ENCODE assay signal across 8 cellular contexts in genomic region chr12:11998268-11998943, GRCh38.
A peak's percentile ranks its signal among the peaks of the same experiment; 100 is the strongest.
DNase-seq lines count a peak whose midpoint lies in the region; ATAC-seq lines count a peak whose summit lies in the region.
"Not testable (repeated sequence)": the region's sequence is repeated elsewhere in the genome, so short reads cannot be mapped to it uniquely, and the experiment has no call there.

No MANE protein-coding gene starts in this region.

- not testable (repeated sequence) for H3K27me3 ChIP-seq in CD4-positive, alpha-beta memory T cell (ENCODE audit: insufficient read depth, low read length)

- peak; percentile 73 to 83 (median 79) for DNase-seq in CD4-positive, alpha-beta memory T cell
- DNase-seq in NCI-H2029 (lab: John Stamatoyannopoulos, UW) (peak; percentile 78), T-helper 2 cell (peak in 4 of 5 experiments; percentile 13 to 88 (median 37))
- peak; percentile 39 for DNase-seq in activated CD4-positive, alpha-beta T cell treated with anti-CD3 and anti-CD28 coated beads, Interleukin-2, amount 50 U/mL, for 1 hour
- DNase-seq in activated T-helper 9 cell treated with anti-CD3 and anti-CD28 coated beads, Interleukin-2, amount 50 U/mL, for 16 hours (ENCODE audit: low read depth), result peak; percentile 15
- DNase-seq in activated naive CD8-positive, alpha-beta T cell treated with anti-CD3 and anti-CD28 coated beads, Interleukin-2, amount 10 ng/mL, durations not matched to agents 7 days and 5 days, result not testable (repeated sequence)
- DNase-seq in effector memory CD8-positive, alpha-beta T cell, result peak in 1 of 3 experiments; percentile 21
- peak; percentile 58 for DNase-seq in stimulated activated CD4-positive, alpha-beta T cell treated with anti-CD3 and anti-CD28 coated beads, Interleukin-1b, Interleukin-23, amount 100 ng/mL, for 48 hours

- H3K4me3 Mint-ChIP-seq in CD4-positive, alpha-beta memory T cell, result peak overlapping the region; percentile 6 to 71 (median 58)
- peak overlapping the region; percentile 25 for H3K4me3 Mint-ChIP-seq in activated naive CD8-positive, alpha-beta T cell treated with anti-CD3 and anti-CD28 coated beads, Interleukin-2, amount 10 ng/mL, durations not matched to agents 7 days and 5 days
- peak overlapping the region; percentile 34 to 60 for H3K4me3 Mint-ChIP-seq in effector memory CD8-positive, alpha-beta T cell

- not testable (repeated sequence) for H3K36me3 Mint-ChIP-seq in CD4-positive, alpha-beta memory T cell; activated naive CD8-positive, alpha-beta T cell treated with anti-CD3 and anti-CD28 coated beads, Interleukin-2, amount 10 ng/mL, durations not matched to agents 7 days and 5 days; effector memory CD8-positive, alpha-beta T cell (ENCODE audit: insufficient read depth)

- H3K9me3 ChIP-seq in CD4-positive, alpha-beta memory T cell (ENCODE audit: control insufficient read depth in 1 of 2, low read length in 2 of 2), result not testable (repeated sequence)

- H3K36me3 ChIP-seq in CD4-positive, alpha-beta memory T cell (ENCODE audit: insufficient read depth, low read length), result not testable (repeated sequence)

- H3K4me3 ChIP-seq in CD4-positive, alpha-beta memory T cell (ENCODE audit: low read length in 2 of 2), result peak overlapping the region in 1 of 2 donors; percentile 45

- not testable (repeated sequence) for H3K27ac ChIP-seq in CD4-positive, alpha-beta memory T cell (ENCODE audit: low read depth, low read length)

- not testable (repeated sequence) for H3K9me3 Mint-ChIP-seq in CD4-positive, alpha-beta memory T cell; activated naive CD8-positive, alpha-beta T cell treated with anti-CD3 and anti-CD28 coated beads, Interleukin-2, amount 10 ng/mL, durations not matched to agents 7 days and 5 days; effector memory CD8-positive, alpha-beta T cell

- H3K4me1 ChIP-seq in CD4-positive, alpha-beta memory T cell (ENCODE audit: insufficient read depth, low read length), result peaks cover 36% of the 10 kb centered on the region

- peak overlapping the region; percentile 86 to 96 (median 93) for H3K27ac Mint-ChIP-seq in CD4-positive, alpha-beta memory T cell
- H3K27ac Mint-ChIP-seq in activated naive CD8-positive, alpha-beta T cell treated with anti-CD3 and anti-CD28 coated beads, Interleukin-2, amount 10 ng/mL, durations not matched to agents 7 days and 5 days, result peak overlapping the region; percentile 69
- peak overlapping the region; percentile 38 to 84 for H3K27ac Mint-ChIP-seq in effector memory CD8-positive, alpha-beta T cell

- POLR2A ChIA-PET in CD4-positive, alpha-beta memory T cell (lab: Charles Lee; ENCODE audit: partially characterized antibody), result interaction anchor here (0.8 to 6.6 kb wide), 11 partner anchors 9 to 359 kb away, joined by 3 to 50 read pairs (median 5); partner anchors contain the start of genes BORCS5 and ETV6
- POLR2A ChIA-PET in activated naive CD8-positive, alpha-beta T cell treated with anti-CD3 and anti-CD28 coated beads, Interleukin-2, amount 10 ng/mL, durations not matched to agents 7 days and 5 days (lab: Charles Lee), result interaction anchor here (0.6 to 1.5 kb wide), 2 partner anchors 11 to 17 kb away, joined by 3 to 5 read pairs; no protein-coding TSS in a partner anchor

- H3K4me1 Mint-ChIP-seq in CD4-positive, alpha-beta memory T cell, result peaks cover 27 to 65% (median 37%) of the 10 kb centered on the region in 4 donors
- peaks cover 12% of the 10 kb centered on the region for H3K4me1 Mint-ChIP-seq in activated naive CD8-positive, alpha-beta T cell treated with anti-CD3 and anti-CD28 coated beads, Interleukin-2, amount 10 ng/mL, durations not matched to agents 7 days and 5 days
- peaks cover 14 to 26% of the 10 kb centered on the region in 2 donors for H3K4me1 Mint-ChIP-seq in effector memory CD8-positive, alpha-beta T cell (ENCODE audit: low read depth in 2 of 2)

- intact Hi-C loops in CD4-positive, alpha-beta memory T cell (cut with micrococcal nuclease), result loop anchor here (1.0 to 2.0 kb wide), 2 partner anchors 11 to 18 kb away; no protein-coding TSS in a partner anchor

- ATAC-seq in activated naive CD8-positive, alpha-beta T cell treated with anti-CD3 and anti-CD28 coated beads, Interleukin-2, amount 10 ng/mL, durations not matched to agents 7 days and 5 days (ENCODE audit: low read depth), result peak; percentile 63
- ATAC-seq in effector memory CD8-positive, alpha-beta T cell (replicated peaks), result peak; percentile 93

- CTCF ChIA-PET in CD4-positive, alpha-beta memory T cell (lab: Charles Lee; ENCODE audit: partially characterized antibody), result interaction anchor here (1.1 to 7.0 kb wide), 3 partner anchors 11 to 34 kb away, joined by 3 to 41 read pairs (median 36); no protein-coding TSS in a partner anchor

- H3K27me3 Mint-ChIP-seq in CD4-positive, alpha-beta memory T cell; activated naive CD8-positive, alpha-beta T cell treated with anti-CD3 and anti-CD28 coated beads, Interleukin-2, amount 10 ng/mL, durations not matched to agents 7 days and 5 days; effector memory CD8-positive, alpha-beta T cell: not testable (repeated sequence)
